Comparison of ENCODE assay signal across 17 cellular contexts in genomic region chr5:86866036-86866435, GRCh38.
"Had no signal": no experiment of that assay in that cellular context is flagged by ENCODE, and none has a peak within 500 bp of the region (broad histone marks: within the 10 kb centered on the region; RNA-seq: fewer than 3 reads in every experiment).

No MANE protein-coding gene starts in this region.

- H3K9ac ChIP-seq: parathyroid adenoma had no signal

- H3K79me2 ChIP-seq: parathyroid adenoma had no signal

- H3K4me1 ChIP-seq: breast epithelium, esophagus squamous epithelium, parathyroid adenoma, spleen had no signal

- H3K27me3 Mint-ChIP-seq: activated naive CD8-positive, alpha-beta T cell treated with anti-CD3 and anti-CD28 coated beads, Interleukin-2, amount 10 ng/mL, durations not matched to agents 7 days and 5 days had no signal

- H3K36me3 Mint-ChIP-seq: activated naive CD8-positive, alpha-beta T cell treated with anti-CD3 and anti-CD28 coated beads, Interleukin-2, amount 10 ng/mL, durations not matched to agents 7 days and 5 days; naive thymus-derived CD8-positive, alpha-beta T cell; stimulated activated naive B cell treated with anti-CD40 and anti-IgM and Interleukin-4, amounts not matched to agents 10 μg/mL and 1 μg/mL and 100 μg/mL, for 72 hours had no signal

- DNase-seq: activated CD4-positive, alpha-beta T cell treated with anti-CD3 and anti-CD28 coated beads, Interleukin-2, amount 50 U/mL, for 48 hours; activated naive CD4-positive, alpha-beta T cell; activated naive CD8-positive, alpha-beta T cell treated with anti-CD3 and anti-CD28 coated beads, Interleukin-2, amount 10 ng/mL, durations not matched to agents 7 days and 5 days; activated T-cell treated with anti-CD3 and anti-CD28 coated beads, Interleukin-2, amount 50 U/mL, for 1 hour; dermis blood vessel endothelial cell; effector memory CD4-positive, alpha-beta T cell; esophagus squamous epithelium; left cardiac atrium; mesendoderm; naive thymus-derived CD8-positive, alpha-beta T cell; retina; spleen; stimulated activated naive B cell treated with anti-CD40 and anti-IgM and Interleukin-4, amounts not matched to agents 10 μg/mL and 1 μg/mL and 100 μg/mL, for 72 hours had no signal

- H3K4me3 ChIP-seq: breast epithelium, esophagus squamous epithelium, spleen had no signal

- H3K27me3 ChIP-seq: breast epithelium, esophagus squamous epithelium, neutrophil, spleen had no signal

- H3K4me1 Mint-ChIP-seq: activated naive CD8-positive, alpha-beta T cell treated with anti-CD3 and anti-CD28 coated beads, Interleukin-2, amount 10 ng/mL, durations not matched to agents 7 days and 5 days; activated T-helper 17 cell treated with anti-CD3 and anti-CD28 coated beads, Interleukin-2, amount 50 U/mL, for 72 hours; naive thymus-derived CD8-positive, alpha-beta T cell had no signal

- H3K9me3 ChIP-seq: breast epithelium, esophagus squamous epithelium, neutrophil, spleen had no signal

- H3K27ac ChIP-seq: breast epithelium, esophagus squamous epithelium, neutrophil, parathyroid adenoma, spleen had no signal

- H3K9me3 Mint-ChIP-seq: activated naive CD8-positive, alpha-beta T cell treated with anti-CD3 and anti-CD28 coated beads, Interleukin-2, amount 10 ng/mL, durations not matched to agents 7 days and 5 days; activated T-helper 17 cell treated with anti-CD3 and anti-CD28 coated beads, Interleukin-2, amount 50 U/mL, for 72 hours; naive thymus-derived CD8-positive, alpha-beta T cell; stimulated activated naive B cell treated with anti-CD40 and anti-IgM and Interleukin-4, amounts not matched to agents 10 μg/mL and 1 μg/mL and 100 μg/mL, for 72 hours had no signal

- H3K36me3 ChIP-seq: breast epithelium, esophagus squamous epithelium, neutrophil, spleen had no signal

- H3K4me3 Mint-ChIP-seq: activated naive CD8-positive, alpha-beta T cell treated with anti-CD3 and anti-CD28 coated beads, Interleukin-2, amount 10 ng/mL, durations not matched to agents 7 days and 5 days; activated T-helper 17 cell treated with anti-CD3 and anti-CD28 coated beads, Interleukin-2, amount 50 U/mL, for 72 hours; naive thymus-derived CD8-positive, alpha-beta T cell; stimulated activated naive B cell treated with anti-CD40 and anti-IgM and Interleukin-4, amounts not matched to agents 10 μg/mL and 1 μg/mL and 100 μg/mL, for 72 hours had no signal

- H2AFZ ChIP-seq: parathyroid adenoma had no signal

- H3K27ac Mint-ChIP-seq: activated naive CD8-positive, alpha-beta T cell treated with anti-CD3 and anti-CD28 coated beads, Interleukin-2, amount 10 ng/mL, durations not matched to agents 7 days and 5 days; activated T-helper 17 cell treated with anti-CD3 and anti-CD28 coated beads, Interleukin-2, amount 50 U/mL, for 72 hours; naive thymus-derived CD8-positive, alpha-beta T cell; stimulated activated naive B cell treated with anti-CD40 and anti-IgM and Interleukin-4, amounts not matched to agents 10 μg/mL and 1 μg/mL and 100 μg/mL, for 72 hours had no signal
